Comparison of ENCODE assay signal across 18 cellular contexts in the genomic region with DNA sequence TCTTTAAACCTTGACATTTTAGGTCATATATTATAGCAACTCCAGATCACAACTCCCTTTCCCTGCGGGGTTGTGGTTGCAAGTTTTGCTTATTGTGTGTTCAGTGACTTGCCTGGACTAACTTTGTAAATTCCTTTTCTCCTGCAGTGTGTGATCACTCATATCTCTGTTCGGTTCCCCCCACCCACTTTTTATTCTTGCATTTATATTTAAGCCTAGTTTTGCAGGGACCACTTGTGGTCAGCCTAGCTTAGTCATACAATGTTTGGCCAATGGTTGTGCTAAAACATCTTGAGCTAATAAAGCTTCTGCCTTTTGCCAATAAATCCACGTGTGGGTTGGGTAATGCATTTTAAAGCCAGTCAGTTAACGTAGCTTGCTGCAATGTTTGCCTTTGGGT.
"Had no signal": no experiment of that assay in that cellular context is flagged by ENCODE, and none has a peak within 500 bp of the region (broad histone marks: within the 10 kb centered on the region; RNA-seq: fewer than 3 reads in every experiment).

No MANE protein-coding gene starts in this region.

- H3K36me3 ChIP-seq: lower lobe of right lung, SJSA1, upper lobe of left lung had no signal

- ATAC-seq: activated T-cell treated with anti-CD3 and anti-CD28 coated beads, Interleukin-2, amount 50 U/mL, for 4 hours; lower lobe of right lung; stimulated activated effector memory CD8-positive, alpha-beta T cell treated with anti-CD3 and anti-CD28 coated beads, Interleukin-12 subunit alpha, Interleukin-12 subunit beta, amount 100 ng/mL, for 72 hours had no signal

- H2AFZ ChIP-seq: parathyroid adenoma had no signal

- H3K27ac ChIP-seq: lower lobe of right lung, parathyroid adenoma, SJSA1, upper lobe of left lung had no signal

- H3K27me3 ChIP-seq: SJSA1, upper lobe of left lung had no signal

- H3K4me1 ChIP-seq: lower lobe of right lung, parathyroid adenoma, SJSA1, upper lobe of left lung had no signal

- DNase-seq: activated CD4-positive, alpha-beta T cell treated with anti-CD3 and anti-CD28 coated beads, Interleukin-2, amount 50 U/mL, for 4 hours; activated CD4-positive, CD25-positive, alpha-beta regulatory T cell treated with anti-CD3 and anti-CD28 coated beads, Interleukin-2, amount 50 U/mL, for 72 hours; activated gamma-delta T cell treated with Interleukin-2 at 50 U/mL for 16 hours; activated naive CD8-positive, alpha-beta T cell treated with anti-CD3 and anti-CD28 coated beads for 36 hours; activated T-cell treated with anti-CD3 and anti-CD28 coated beads, Interleukin-2, amount 50 U/mL, for 4 hours; central memory CD4-positive, alpha-beta T cell; dermis blood vessel endothelial cell; hypothalamus; kidney glomerular epithelial cell; lower lobe of right lung; naive B cell; retina; small intestine; SW 1271; upper lobe of left lung had no signal

- H3K9me3 ChIP-seq: lower lobe of right lung, SJSA1 had no signal

- H3K4me3 ChIP-seq: lower lobe of right lung, SJSA1, upper lobe of left lung had no signal

- H3K79me2 ChIP-seq: parathyroid adenoma had no signal

- H3K9ac ChIP-seq: parathyroid adenoma had no signal
